In the genomic region with DNA sequence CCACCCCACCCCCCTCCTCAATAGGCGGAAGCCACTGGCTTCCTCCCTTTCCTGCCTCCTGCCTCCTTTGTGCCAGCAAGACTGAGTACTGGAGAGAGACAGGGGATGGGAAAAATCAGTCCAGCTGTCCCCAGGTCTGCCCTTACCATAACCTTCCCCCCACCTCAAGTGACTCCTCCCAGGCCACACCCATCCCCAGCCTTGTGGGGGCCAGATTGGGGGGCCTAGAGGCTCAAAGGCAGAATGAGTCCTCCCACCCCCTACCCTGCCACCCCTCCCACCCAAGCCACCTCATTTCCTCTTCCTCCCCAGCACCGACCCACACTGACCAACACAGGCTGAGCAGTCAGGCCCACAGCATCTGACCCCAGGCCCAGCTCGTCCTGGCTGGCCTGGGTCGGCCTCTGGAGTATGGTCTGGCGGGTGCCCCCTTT, we compare ENCODE assay signal across 10 cellular contexts. TPM values are rescaled to one million over a fixed set of nuclear protein-coding genes. Genes with fewer than 3 reads are reported as not detected.
A peak's percentile ranks its signal among the peaks of the same experiment; 100 is the strongest.
DNase-seq lines count a peak whose midpoint lies in the region; ATAC-seq, FAIRE-seq and TF ChIP-seq lines count a peak whose summit lies in the region.
"Had no signal": no experiment of that assay in that cellular context is flagged by ENCODE, and none has a peak within 500 bp of the region (broad histone marks: within the 10 kb centered on the region; RNA-seq: fewer than 3 reads in every experiment).

A gene (plus strand): TSS at position 322 of the 434 bp plus-strand sequence. CDS start 90 bp downstream, at position 412.

- BruUV-seq in endothelial cell of umbilical vein (replicated peaks; lab: Mats Ljungman, UMichigan): no TSS peak

- no peak within 1 kb of the TSS for H2BK120ac ChIP-seq in trophoblast cell (ENCODE audit: insufficient read depth, low read length, poor library complexity)

- H3K27me3 ChIP-seq in Loucy (ENCODE audit: insufficient read depth, low read length, poor library complexity, severe bottlenecking) (no peaks in the 10 kb centered on the region), endothelial cell of umbilical vein (ENCODE audit: control insufficient read depth in 2 of 2, insufficient read depth in 2 of 2, low read length in 2 of 2) (no peaks in the 10 kb centered on the region), testis (no peaks in the 10 kb centered on the region), trophoblast cell (ENCODE audit: insufficient read depth, low read length) (no peaks in the 10 kb centered on the region)

- H2AFZ ChIP-seq in Loucy (ENCODE audit: low read length): peak within 1 kb of the TSS; percentile 51; the same call in 1 of the 2 replicates
- peak within 1 kb of the TSS; percentile 13 for H2AFZ ChIP-seq in endothelial cell of umbilical vein (ENCODE audit: low read depth, low read length)
- no peak within 1 kb of the TSS for H2AFZ ChIP-seq in trophoblast cell (ENCODE audit: insufficient read depth, low read length, poor library complexity)

- H4K20me1 ChIP-seq in Loucy (ENCODE audit: insufficient read depth, low read length, poor library complexity, severe bottlenecking) (no peaks in the 10 kb centered on the region), endothelial cell of umbilical vein (replicated peaks; ENCODE audit: control insufficient read depth, extremely low read depth, insufficient read depth, low read length) (no peaks in the 10 kb centered on the region)

- CTCF ChIA-PET in endothelial cell of umbilical vein (lab: Charles Lee): interaction anchor here (1.4 to 1.5 kb wide), 3 partner anchors 29 to 114 kb away, joined by 3 to 7 read pairs (median 7); no protein-coding TSS in a partner anchor

- no peak within 1 kb of the TSS for H2BK5ac ChIP-seq in trophoblast cell (ENCODE audit: low read depth, low read length, poor library complexity)

- no peaks in the 10 kb centered on the region for H3K9me3 ChIP-seq in Loucy (ENCODE audit: insufficient read depth, low read depth, low read length)
- no peaks in the 10 kb centered on the region for H3K9me3 ChIP-seq in endothelial cell of umbilical vein (replicated peaks; ENCODE audit: control insufficient read depth, insufficient read depth, low read length)
- H3K9me3 ChIP-seq in mucosa of descending colon: no peaks in the 10 kb centered on the region
- H3K9me3 ChIP-seq in testis: no peaks in the 10 kb centered on the region
- peaks cover 2% of the 10 kb centered on the region for H3K9me3 ChIP-seq in trophoblast cell (ENCODE audit: insufficient read depth, low read depth, low read length)

- H3K4me2 ChIP-seq in Loucy (ENCODE audit: low read depth, low read length, poor library complexity, severe bottlenecking) (peak within 1 kb of the TSS; percentile 60), endothelial cell of umbilical vein (ENCODE audit: insufficient read depth, low read length) (peak within 1 kb of the TSS; percentile 98), trophoblast cell (ENCODE audit: low read length) (no peak within 1 kb of the TSS)

- H3F3A ChIP-seq in Loucy (ENCODE audit: low read depth): no peaks in the 10 kb centered on the region

- no peak within 1 kb of the TSS for H3K4ac ChIP-seq in trophoblast cell (ENCODE audit: low read depth, low read length)

- H3K14ac ChIP-seq in trophoblast cell (ENCODE audit: low read length): no peak within 1 kb of the TSS

- dilution Hi-C loops in endothelial cell of umbilical vein (cut with MboI; ENCODE audit: extremely low pct_ligation_motif_present, low sequenced_read_pairs): no loop called here

- H3K4me1 ChIP-seq in Loucy (ENCODE audit: insufficient read depth, low read length, poor library complexity, severe bottlenecking) (peaks cover 18% of the 10 kb centered on the region), endothelial cell of umbilical vein (ENCODE audit: control insufficient read depth, extremely low read depth, insufficient read depth, low read length) (peaks cover 44% of the 10 kb centered on the region), mucosa of descending colon (ENCODE audit: low read depth) (peaks cover 24% of the 10 kb centered on the region), testis (peaks cover 5% of the 10 kb centered on the region), trophoblast cell (ENCODE audit: control insufficient read depth in 1 of 2, insufficient read depth in 2 of 2, low read length in 2 of 2) (no peaks in the 10 kb centered on the region)

- FAIRE-seq in endothelial cell of umbilical vein (lab: Jason Lieb, UNC): peak; percentile 99

- TF ChIP-seq POLR2A in endothelial cell of umbilical vein (IDR thresholded peaks at IDR 0.05; ENCODE audit: low read depth, low read length) (peak; percentile 98), testis (IDR thresholded peaks at IDR 0.05) (no peak)

- POLR2A ChIA-PET in endothelial cell of umbilical vein (lab: Charles Lee): interaction anchor here (0.6 to 1.3 kb wide), 5 partner anchors 9 to 349 kb away, joined by 3 to 10 read pairs (median 4); no protein-coding TSS in a partner anchor

- H3K79me2 ChIP-seq in Loucy (ENCODE audit: insufficient read depth, low read length): no peaks in the 10 kb centered on the region
- peaks cover 49% of the 10 kb centered on the region for H3K79me2 ChIP-seq in endothelial cell of umbilical vein (ENCODE audit: control insufficient read depth, insufficient read depth, low read length)
- H3K79me2 ChIP-seq in trophoblast cell (ENCODE audit: control insufficient read depth, insufficient read depth, low read length, poor library complexity): no peaks in the 10 kb centered on the region

- whole genome bisulfite sequencing in testis, 2 donors: 77 to 86% methylated on average over 5 of the region's 5 CpGs
- WGBS in trophoblast cell (ENCODE audit: extremely low coverage, insufficient coverage, insufficient read length): no CpG with 5 or more reads among the region's 5 CpGs

- H3K27ac ChIP-seq in endothelial cell of umbilical vein (ENCODE audit: insufficient read depth, low read depth, low read length) (peak within 1 kb of the TSS; percentile 84), testis (peak within 1 kb of the TSS in 1 of 2 donors; percentile 36), trophoblast cell (ENCODE audit: low read depth, low read length) (no peak within 1 kb of the TSS)

- no peak for TF ChIP-seq CTCF in Loucy (conservative IDR thresholded peaks at IDR 0.05; ENCODE audit: low read length)
- no peak for TF ChIP-seq CTCF in endothelial cell of umbilical vein (IDR thresholded peaks at IDR 0.05; ENCODE audit: extremely low read depth in 1 of 2, insufficient read depth in 1 of 2, low read depth in 1 of 2, low read length in 2 of 2)
- TF ChIP-seq CTCF in mucosa of descending colon (IDR thresholded peaks at IDR 0.05): no peak
- no peak for TF ChIP-seq CTCF in testis (IDR thresholded peaks at IDR 0.05)

- H3K9ac ChIP-seq in Loucy (ENCODE audit: low read depth, low read length, poor library complexity, severe bottlenecking): peak within 1 kb of the TSS; percentile 63
- peak within 1 kb of the TSS; percentile 96 for H3K9ac ChIP-seq in endothelial cell of umbilical vein (replicated peaks; ENCODE audit: extremely low read depth, insufficient read depth, low read length)
- no peak within 1 kb of the TSS for H3K9ac ChIP-seq in trophoblast cell (ENCODE audit: low read length)

- no peak within 1 kb of the TSS for H4K8ac ChIP-seq in trophoblast cell (ENCODE audit: low read depth, low read length)

- no peak within 1 kb of the TSS for H2AK5ac ChIP-seq in trophoblast cell (ENCODE audit: low read length)

- H2BK12ac ChIP-seq in trophoblast cell (ENCODE audit: low read length): no peak within 1 kb of the TSS

- H3K36me3 ChIP-seq in Loucy (ENCODE audit: insufficient read depth, low read length) (no peaks in the 10 kb centered on the region), endothelial cell of umbilical vein (ENCODE audit: control insufficient read depth in 2 of 2, extremely low read depth in 1 of 2, insufficient read depth in 2 of 2, low read length in 2 of 2) (peaks cover 4 to 10% of the 10 kb centered on the region in 2 experiments), mucosa of descending colon (ENCODE audit: low read depth) (no peaks in the 10 kb centered on the region), testis (ENCODE audit: low read depth, missing control alignments) (no peaks in the 10 kb centered on the region), trophoblast cell (ENCODE audit: control insufficient read depth in 1 of 2, insufficient read depth in 2 of 2, low read length in 2 of 2) (no peaks in the 10 kb centered on the region)

- H4K12ac ChIP-seq in trophoblast cell (ENCODE audit: low read depth, low read length): no peak within 1 kb of the TSS

- H3K18ac ChIP-seq in trophoblast cell (ENCODE audit: low read length): no peak within 1 kb of the TSS

- no peaks in the 10 kb centered on the region for H3K9me2 ChIP-seq in Loucy (replicated peaks; ENCODE audit: low read depth, low read length)

- peak; percentile 94 for DNase-seq in endothelial cell of umbilical vein (ENCODE audit: low read depth, low spot score)
- DNase-seq in mucosa of descending colon: peak in 2 of 3 donors; percentile 30 to 37
- no peak for DNase-seq in testis
- no peak for DNase-seq in stimulated activated naive CD4-positive, alpha-beta T cell (lab: John Stamatoyannopoulos, UW)
- no peak for DNase-seq in DMS 273 treated with DMSO at 0.1 percent for 48 hours (lab: John Stamatoyannopoulos, UW)
- no peak for DNase-seq in trophoblast cell
- DNase-seq in NCI-H1092 treated with DMSO at 0.1 percent for 48 hours (lab: John Stamatoyannopoulos, UW): no peak
- DNase-seq: activated CD4-positive, alpha-beta memory T cell treated with anti-CD3 and anti-CD28 coated beads, Interleukin-2, amount 10 ng/mL, durations not matched to agents 7 days and 5 days; NCI-H69 had no signal

- no peaks in the 10 kb centered on the region for H3K79me1 ChIP-seq in trophoblast cell (ENCODE audit: low read length)

- no peak for ATAC-seq in mucosa of descending colon

- no peak within 1 kb of the TSS for H3K23ac ChIP-seq in trophoblast cell (ENCODE audit: low read length)

- H4K91ac ChIP-seq in trophoblast cell (ENCODE audit: low read depth, low read length): no peak within 1 kb of the TSS

- intact Hi-C loops in endothelial cell of umbilical vein (cut with micrococcal nuclease) (loop anchor here (1.0 to 5.0 kb wide), 6 partner anchors 26 to 172 kb away; a partner anchor contains a TSS), mucosa of descending colon (cut with DNase I, micrococcal nuclease) (no loop called here), testis (cut with DNase I; ENCODE audit: low total_unique reads) (no loop called here)

- peak within 1 kb of the TSS; percentile 70 for H3K4me3 ChIP-seq in Loucy (ENCODE audit: low read length, poor library complexity, severe bottlenecking)
- peak within 1 kb of the TSS; percentile 47 to 96 (median 76) for H3K4me3 ChIP-seq in endothelial cell of umbilical vein (replicated peaks in 1 of 3; ENCODE audit: insufficient read depth in 1 of 3, low read depth in 1 of 3, low read length in 3 of 3)
- no peak within 1 kb of the TSS for H3K4me3 ChIP-seq in mucosa of descending colon
- H3K4me3 ChIP-seq in testis: peak within 1 kb of the TSS in 1 of 2 donors; percentile 5
- no peak within 1 kb of the TSS for H3K4me3 ChIP-seq in trophoblast cell (ENCODE audit: low read depth, low read length)

- no peaks in the 10 kb centered on the region for H3K9me1 ChIP-seq in endothelial cell of umbilical vein (replicated peaks; ENCODE audit: control insufficient read depth, extremely low read depth, insufficient read depth, low read length)

RNA-seq across cellular contexts. Expression of the gene that starts here (rescaled TPM):
- 562 and 620 TPM in 2 replicates for total RNA-seq in endothelial cell of umbilical vein
- 531 and 629 TPM in 2 replicates for polyA plus RNA-seq in endothelial cell of umbilical vein
- 303 and 371 TPM in 2 replicates for polyA plus RNA-seq in endothelial cell of umbilical vein (2011; cell fraction: cytosol; rRNA removed)
- 899 and 1,112 TPM in 2 replicates for polyA plus RNA-seq in endothelial cell of umbilical vein (2011; cell fraction: nucleus; rRNA removed)
- 356 and 371 TPM in 2 replicates for polyA plus RNA-seq in endothelial cell of umbilical vein (2012)
- 711 and 735 TPM in 2 replicates for polyA minus RNA-seq in endothelial cell of umbilical vein
- not detected for polyA minus RNA-seq in endothelial cell of umbilical vein (2011; cell fraction: cytosol; rRNA and poly(A)+ RNA removed)
- polyA minus RNA-seq in endothelial cell of umbilical vein (2011; cell fraction: nucleus; rRNA and poly(A)+ RNA removed): 403 and 577 TPM in 2 replicates
- 10 to 100 TPM in 1 of 3 donors, 1 to 10 TPM in 2; 8.0 to 18.6 (median 8.1) TPM for total RNA-seq in mucosa of descending colon
- total RNA-seq in testis: 10 to 100 TPM; 10.5 to 16.8 TPM
- 10.9 TPM for polyA plus RNA-seq in testis (ENCODE audit: insufficient read depth, low read depth, low replicate concordance)
- 0.04 and 0.05 TPM in 2 replicates for polyA plus RNA-seq in trophoblast cell (2013)

Comparison
In these comparisons a context has a peak if more than half of its experiments do, and no peak if none do; other contexts are left out.
1. RNA of the gene that starts here (total RNA-seq): 562 to 620 TPM in endothelial cell of umbilical vein; 10.5 to 16.8 TPM in testis and 8.0 to 18.6 TPM in mucosa of descending colon; every median in the first group is over 10 times any median in the second.
2. RNA of the gene that starts here (polyA plus RNA-seq): 303 to 1,112 TPM in endothelial cell of umbilical vein; 10.9 TPM in testis (single experiment); every median in the first group is over 10 times any median in the second.
3. H3K4me3 ChIP-seq: peak in Loucy (single experiment) and endothelial cell of umbilical vein (3 of 3); none in mucosa of descending colon (single experiment) and trophoblast cell (single experiment).
4. DNase-seq: peak in endothelial cell of umbilical vein (single experiment) and mucosa of descending colon (2 of 3); none in testis (single experiment), stimulated activated naive CD4-positive, alpha-beta T cell (0 of 6), DMS 273 treated with DMSO at 0.1 percent for 48 hours (single experiment), trophoblast cell (0 of 2) and NCI-H1092 treated with DMSO at 0.1 percent for 48 hours (single experiment).